ENCODE assay signal across 18 cellular contexts in genomic region chr3:56630966-56631365, GRCh38. TPM values are rescaled to one million over a fixed set of nuclear protein-coding genes. Genes with fewer than 3 reads are reported as not detected.
A peak's percentile ranks its signal among the peaks of the same experiment; 100 is the strongest.
DNase-seq lines count a peak whose midpoint lies in the region; ATAC-seq and TF ChIP-seq lines count a peak whose summit lies in the region.
"Had no signal": no experiment of that assay in that cellular context is flagged by ENCODE, and none has a peak within 500 bp of the region (broad histone marks: within the 10 kb centered on the region; RNA-seq: fewer than 3 reads in every experiment).

No MANE protein-coding gene starts in this region.

- ATAC-seq in CD4-positive, alpha-beta T cell (ENCODE audit: poor library complexity): no peak
- ATAC-seq in naive thymus-derived CD4-positive, alpha-beta T cell: no peak

- no peaks in the 10 kb centered on the region for H3K4me1 ChIP-seq in naive thymus-derived CD4-positive, alpha-beta T cell (ENCODE audit: control insufficient read depth in 2 of 2, insufficient read depth in 2 of 2, low read length in 2 of 2)
- H3K4me1 ChIP-seq: SJCRH30 had no signal

- POLR2A ChIA-PET in CD4-positive, alpha-beta T cell (lab: Charles Lee): no interaction called here
- POLR2A ChIA-PET in naive thymus-derived CD4-positive, alpha-beta T cell (lab: Charles Lee): no interaction called here

- no peak overlapping the region for H3K4me3 ChIP-seq in naive thymus-derived CD4-positive, alpha-beta T cell (ENCODE audit: low read length)
- H3K4me3 ChIP-seq: SJCRH30 had no signal

- DNase-seq in CD4-positive, alpha-beta T cell: no peak
- DNase-seq in EH (ENCODE audit: low read depth): peak; percentile 9
- DNase-seq in amniotic epithelial cell (ENCODE audit: low read depth): peak; percentile 10
- peak; percentile 68 for DNase-seq in kidney tubule cell (ENCODE audit: low spot score)
- no peak for DNase-seq in putamen (ENCODE audit: low spot score)
- DNase-seq in naive thymus-derived CD4-positive, alpha-beta T cell: no peak
- no peak for DNase-seq in activated CD4-positive, alpha-beta T cell treated with anti-CD3 and anti-CD28 coated beads, Interleukin-2, amount 50 U/mL, for 4 hours
- DNase-seq: CD4-positive, CD25-positive, alpha-beta regulatory T cell; EL; GF-D8; H7; KG1; NCI-H1092 treated with DMSO at 0.1 percent for 48 hours; NCI-H1436 treated with DMSO at 0.1 percent for 48 hours; NCI-H2029; NCI-H2227 treated with DMSO at 0.1 percent for 48 hours; NCI-H510A; SJCRH30 had no signal

- peak overlapping the region; percentile 49 for H3K27ac Mint-ChIP-seq in CD4-positive, alpha-beta T cell
- peak overlapping the region in 4 of 9 donors; percentile 26 to 81 (median 50) for H3K27ac Mint-ChIP-seq in naive thymus-derived CD4-positive, alpha-beta T cell

- H3K27me3 ChIP-seq in CD4-positive, alpha-beta T cell (ENCODE audit: control insufficient read depth, insufficient read depth, low read length): no peaks in the 10 kb centered on the region
- H3K27me3 ChIP-seq in naive thymus-derived CD4-positive, alpha-beta T cell (ENCODE audit: control insufficient read depth in 2 of 2, insufficient read depth in 2 of 2, low read length in 2 of 2): no peaks in the 10 kb centered on the region
- H3K27me3 ChIP-seq: SJCRH30 had no signal

- intact Hi-C loops in CD4-positive, alpha-beta T cell (cut with DNase I, micrococcal nuclease): no loop called here
- intact Hi-C loops in naive thymus-derived CD4-positive, alpha-beta T cell (cut with micrococcal nuclease): no loop called here

- peaks cover 11 to 44% (median 11%) of the 10 kb centered on the region in 3 experiments for H3K36me3 ChIP-seq in naive thymus-derived CD4-positive, alpha-beta T cell (ENCODE audit: control insufficient read depth in 2 of 3, insufficient read depth in 3 of 3, low read length in 3 of 3)

- H3K27me3 Mint-ChIP-seq in CD4-positive, alpha-beta T cell: no peaks in the 10 kb centered on the region
- H3K27me3 Mint-ChIP-seq in naive thymus-derived CD4-positive, alpha-beta T cell: no peaks in the 10 kb centered on the region
- H3K27me3 Mint-ChIP-seq: CD4-positive, CD25-positive, alpha-beta regulatory T cell had no signal

- no peak overlapping the region for H3K4me3 Mint-ChIP-seq in CD4-positive, alpha-beta T cell
- no peak overlapping the region for H3K4me3 Mint-ChIP-seq in naive thymus-derived CD4-positive, alpha-beta T cell

- H3K9me3 Mint-ChIP-seq in CD4-positive, alpha-beta T cell: no peaks in the 10 kb centered on the region
- H3K9me3 Mint-ChIP-seq in naive thymus-derived CD4-positive, alpha-beta T cell: no peaks in the 10 kb centered on the region
- H3K9me3 Mint-ChIP-seq: CD4-positive, CD25-positive, alpha-beta regulatory T cell had no signal

- H3K4me1 Mint-ChIP-seq in CD4-positive, alpha-beta T cell (ENCODE audit: low read depth): peaks cover 16% of the 10 kb centered on the region
- peaks cover 3 to 19% (median 6%) of the 10 kb centered on the region in 7 donors for H3K4me1 Mint-ChIP-seq in naive thymus-derived CD4-positive, alpha-beta T cell

- CTCF ChIA-PET in CD4-positive, alpha-beta T cell (lab: Charles Lee): no interaction called here
- CTCF ChIA-PET in naive thymus-derived CD4-positive, alpha-beta T cell (lab: Charles Lee): interaction anchor here (1.2 kb wide), 1 partner anchor 74 kb away, joined by 3 read pairs; the partner anchor contains the start of gene CCDC66

- H3K36me3 Mint-ChIP-seq in CD4-positive, alpha-beta T cell (ENCODE audit: low read depth): peaks cover 84% of the 10 kb centered on the region
- peaks cover 4 to 39% (median 29%) of the 10 kb centered on the region in 5 donors for H3K36me3 Mint-ChIP-seq in naive thymus-derived CD4-positive, alpha-beta T cell

- TF ChIP-seq CTCF in CD4-positive, alpha-beta T cell (IDR thresholded peaks at IDR 0.05): no peak

- H3K9me3 ChIP-seq in CD4-positive, alpha-beta T cell (ENCODE audit: control insufficient read depth, low read length): no peaks in the 10 kb centered on the region
- H3K9me3 ChIP-seq in naive thymus-derived CD4-positive, alpha-beta T cell (ENCODE audit: control insufficient read depth in 2 of 3, low read length in 3 of 3): no peaks in the 10 kb centered on the region
- H3K9me3 ChIP-seq: SJCRH30 had no signal

- H3K27ac ChIP-seq in CD4-positive, alpha-beta T cell (ENCODE audit: low read depth, low read length): no peak overlapping the region
- H3K27ac ChIP-seq in naive thymus-derived CD4-positive, alpha-beta T cell (ENCODE audit: low read depth, low read length): no peak overlapping the region
- H3K27ac ChIP-seq: SJCRH30 had no signal

RNA-seq across cellular contexts. Expression of gene TASOR, which starts 52.1 kb away (rescaled TPM):
- total RNA-seq in CD4-positive, alpha-beta T cell: 10 to 100 TPM; 37.6 to 40.7 TPM
- 100 to 1,000 TPM in 1 of 5 experiments, 10 to 100 TPM in 4; 61.8 to 113 (median 75.2) TPM for total RNA-seq in naive thymus-derived CD4-positive, alpha-beta T cell
- polyA plus RNA-seq in naive thymus-derived CD4-positive, alpha-beta T cell: 10 to 100 TPM; 24.5 to 26.7 TPM

Comparison
In these comparisons a context has a peak if more than half of its experiments do, and no peak if none do; other contexts are left out.
1. DNase-seq: peak in EH (single experiment), amniotic epithelial cell (single experiment) and kidney tubule cell (single experiment); none in CD4-positive, alpha-beta T cell (0 of 10), putamen (single experiment), naive thymus-derived CD4-positive, alpha-beta T cell (0 of 9) and activated CD4-positive, alpha-beta T cell treated with anti-CD3 and anti-CD28 coated beads, Interleukin-2, amount 50 U/mL, for 4 hours (0 of 2).